ENCODE assay signal across 8 cellular contexts in genomic region chr18:79507076-79507545, GRCh38.
DNase-seq lines count a peak whose midpoint lies in the region; ATAC-seq and TF ChIP-seq lines count a peak whose summit lies in the region.

No MANE protein-coding gene starts in this region.

- H2BK120ac ChIP-seq in IMR-90 (ENCODE audit: low read depth, low read length): no peak overlapping the region

- dilution Hi-C loops in IMR-90 (cut with HindIII; ENCODE audit: low sequenced_read_pairs, unreplicated experiment): no loop called here

- H2AK9ac ChIP-seq in IMR-90 (replicated peaks; ENCODE audit: low read depth, low read length, poor library complexity): peak overlapping the region; percentile 77

- no peak overlapping the region for H2BK20ac ChIP-seq in IMR-90 (ENCODE audit: low read depth, low read length)

- no TSS peak for BruUV-seq in IMR-90 (replicated peaks; lab: Mats Ljungman, UMichigan)

- in situ Hi-C loops in IMR-90 (cut with MboI; ENCODE audit: low sequenced_read_pairs) (no loop called here), HAP-1 (cut with MboI; ENCODE audit: low sequenced_read_pairs) (no loop called here)

- no peak overlapping the region for H3K23ac ChIP-seq in IMR-90 (ENCODE audit: low read depth, low read length)

- POLR2A ChIA-PET in IMR-90 (lab: Charles Lee; ENCODE audit: unreplicated experiment): no interaction called here

- no peak overlapping the region for H2BK5ac ChIP-seq in IMR-90 (ENCODE audit: low read depth, low read length, poor library complexity, severe bottlenecking)

- no peak overlapping the region for H2AK5ac ChIP-seq in IMR-90 (ENCODE audit: low read depth, low read length)

- peak; percentile 87 for DNase-seq in CMK (ENCODE audit: low read depth)
- no peak for DNase-seq in IMR-90
- peak in 33 of 58 donors; percentile 9 to 74 (median 49) for DNase-seq in anterior cingulate cortex (lab: John Stamatoyannopoulos, UW)
- peak; percentile 88 for DNase-seq in sigmoid colon
- DNase-seq in HAP-1 (ENCODE audit: low spot score in 2 of 2): no peak
- DNase-seq in D341Med (ENCODE audit: low spot score): no peak

- H3K4me2 ChIP-seq in IMR-90 (ENCODE audit: low read depth, low read length): peak overlapping the region; percentile 63; the same call in 1 of the 2 replicates

- peak overlapping the region; percentile 83 for H2AFZ ChIP-seq in IMR-90 (replicated peaks; ENCODE audit: low read length, poor library complexity)

- peaks cover 5% of the 10 kb centered on the region; the same call in 1 of the 2 replicates for H3K4me1 ChIP-seq in IMR-90 (ENCODE audit: control insufficient read depth, insufficient read depth, low read length)
- peaks cover 13% of the 10 kb centered on the region for H3K4me1 ChIP-seq in iPS-18a (ENCODE audit: control insufficient read depth, low read depth, low read length)
- peaks cover 0 to 43% (median 32%) of the 10 kb centered on the region in 4 donors for H3K4me1 ChIP-seq in sigmoid colon
- no peaks in the 10 kb centered on the region for H3K4me1 ChIP-seq in HAP-1

- H3K4me3 ChIP-seq in IMR-90 (ENCODE audit: insufficient read depth, low read depth, low read length) (no peak overlapping the region), iPS-18a (ENCODE audit: low read length) (peak overlapping the region; percentile 44), sigmoid colon (peak overlapping the region; percentile 11 to 44 (median 41)), HAP-1 (no peak overlapping the region)

- no peak overlapping the region for H3K27ac ChIP-seq in IMR-90 (ENCODE audit: insufficient read depth, low read length)
- no peak overlapping the region for H3K27ac ChIP-seq in iPS-18a (ENCODE audit: low read length)
- peak overlapping the region; percentile 88 to 93 (median 90) for H3K27ac ChIP-seq in sigmoid colon

- no peak overlapping the region for H3K56ac ChIP-seq in IMR-90 (ENCODE audit: extremely low read depth, insufficient read depth, low read length)

- 0 out of 2 replicates have a peak overlapping the region, but pooled peaks have one; percentile 61 for H3K4ac ChIP-seq in IMR-90 (ENCODE audit: low read depth, low read length)

- no peak overlapping the region for H3K14ac ChIP-seq in IMR-90 (replicated peaks; ENCODE audit: low read depth, low read length)

- H3K9me1 ChIP-seq in IMR-90 (ENCODE audit: insufficient read depth, low read length): no peaks in the 10 kb centered on the region

- intact Hi-C loops in IMR-90 (cut with micrococcal nuclease) (no loop called here), sigmoid colon (cut with DNase I) (loop anchor here (1.0 to 10.0 kb wide), 3 partner anchors 10 to 442 kb away; partner anchors contain the start of genes ATP9B and NFATC1)

- peak overlapping the region; percentile 7; the same call in 1 of the 2 replicates for H4K91ac ChIP-seq in IMR-90 (ENCODE audit: insufficient read depth, low read depth, low read length)

- H3K36me3 ChIP-seq in IMR-90 (ENCODE audit: control insufficient read depth, insufficient read depth, low read length) (no peaks in the 10 kb centered on the region), iPS-18a (ENCODE audit: control insufficient read depth, low read depth, low read length) (no peaks in the 10 kb centered on the region), sigmoid colon (peaks cover 0 to 6% (median 1%) of the 10 kb centered on the region in 4 donors), HAP-1 (replicated peaks) (no peaks in the 10 kb centered on the region)

- CTCF ChIA-PET in IMR-90 (lab: Yijun Ruan, JAX): interaction anchor here (1.2 kb wide), 1 partner anchor 10 kb away, joined by 4 read pairs; no protein-coding TSS in a partner anchor

- H3K79me1 ChIP-seq in IMR-90 (ENCODE audit: low read depth in 1 of 2, low read length in 2 of 2): no peaks in the 10 kb centered on the region

- no peak for TF ChIP-seq CTCF in IMR-90 (conservative IDR thresholded peaks at IDR 0.05; ENCODE audit: low read depth, low read length)
- no peak for TF ChIP-seq CTCF in sigmoid colon (IDR thresholded peaks at IDR 0.05)

- peak overlapping the region; percentile 52 to 72; a peak in 2 of 4 replicates for H4K8ac ChIP-seq in IMR-90 (ENCODE audit: low read depth in 2 of 2, low read length in 2 of 2)

- H3K27me3 ChIP-seq in IMR-90 (ENCODE audit: control insufficient read depth, insufficient read depth, low read length) (no peaks in the 10 kb centered on the region; the same call in 1 of the 2 replicates), iPS-18a (ENCODE audit: control insufficient read depth, insufficient read depth, low read length) (peaks cover 29% of the 10 kb centered on the region), sigmoid colon (no peaks in the 10 kb centered on the region), HAP-1 (ENCODE audit: low read depth) (no peaks in the 10 kb centered on the region)

- ATAC-seq in IMR-90 (ENCODE audit: low read depth) (peak; percentile 56), HG02798 (IDR thresholded peaks at IDR 0.05; ENCODE audit: poor library complexity, unreplicated experiment) (no peak)

- H3K18ac ChIP-seq in IMR-90 (ENCODE audit: low read depth, low read length): no peak overlapping the region; the same call in 1 of the 2 replicates

- TF ChIP-seq RAD21 in IMR-90 (IDR thresholded peaks at IDR 0.05; ENCODE audit: low read length): no peak

- H4K20me1 ChIP-seq in IMR-90 (ENCODE audit: insufficient read depth, low read length): no peaks in the 10 kb centered on the region

- H3K9me3 ChIP-seq in IMR-90 (ENCODE audit: control insufficient read depth, insufficient read depth, low read length) (peaks cover 4% of the 10 kb centered on the region; the same call in 1 of the 2 replicates), iPS-18a (ENCODE audit: control insufficient read depth, low read depth, low read length) (no peaks in the 10 kb centered on the region), sigmoid colon (no peaks in the 10 kb centered on the region), HAP-1 (no peaks in the 10 kb centered on the region)

- no peak for TF ChIP-seq EP300 in sigmoid colon (IDR thresholded peaks at IDR 0.05)

- H4K5ac ChIP-seq in IMR-90 (ENCODE audit: low read depth, low read length): peak overlapping the region; percentile 21; the same call in 1 of the 2 replicates

- TF ChIP-seq POLR2A in IMR-90 (IDR thresholded peaks at IDR 0.05; ENCODE audit: low read depth, low read length) (no peak), sigmoid colon (IDR thresholded peaks at IDR 0.05) (no peak)

- H2BK15ac ChIP-seq in IMR-90 (ENCODE audit: low read depth, low read length): no peak overlapping the region

- WGBS in IMR-90 (ENCODE audit: extremely low coverage in 2 of 2, insufficient read length in 1 of 2), 2 experiments: 53% methylated on average over 5 of the region's 24 CpGs; no CpG with 5 or more reads in 1 of the 2 experiments
- 10 to 14% methylated on average over 24 of the region's 24 CpGs for WGBS in sigmoid colon, 2 donors

- H3K9ac ChIP-seq in IMR-90 (ENCODE audit: low read depth, low read length) (peak overlapping the region; percentile 20; the same call in 1 of the 2 replicates), iPS-18a (ENCODE audit: low read length) (no peak overlapping the region)

TF ChIP-seq in IMR-90, 13 proteins besides CTCF, POLR2A, EP300 and RAD21:
- no peak for TF ChIP-seq BHLHE40 (IDR thresholded peaks at IDR 0.05; ENCODE audit: low read depth, low read length)
- no peak for TF ChIP-seq CEBPB (IDR thresholded peaks at IDR 0.05; ENCODE audit: low read depth, low read length)
- no peak for TF ChIP-seq SMC3 (IDR thresholded peaks at IDR 0.05; ENCODE audit: low read depth, low read length)
- no peak for TF ChIP-seq MAZ (IDR thresholded peaks at IDR 0.05; ENCODE audit: borderline replicate concordance, low read depth, low read length)
- TF ChIP-seq MXI1 (IDR thresholded peaks at IDR 0.05; ENCODE audit: borderline replicate concordance, low read depth, low read length): no peak
TF ChIP-seq in IMR-90: peak in this region for 0.

Comparison
In these comparisons a context has a peak if more than half of its experiments do, and no peak if none do; other contexts are left out.
1. DNase-seq: peak in CMK (single experiment), anterior cingulate cortex (33 of 58) and sigmoid colon (single experiment); none in IMR-90 (single experiment), HAP-1 (0 of 2) and D341Med (single experiment).
2. H3K27ac ChIP-seq: peak in sigmoid colon (4 of 4); none in IMR-90 (single experiment) and iPS-18a (single experiment).
3. H3K4me3 ChIP-seq: peak in iPS-18a (single experiment) and sigmoid colon (4 of 4); none in IMR-90 (single experiment) and HAP-1 (single experiment).